ENCODE assay signal across 22 cellular contexts in the genomic region with DNA sequence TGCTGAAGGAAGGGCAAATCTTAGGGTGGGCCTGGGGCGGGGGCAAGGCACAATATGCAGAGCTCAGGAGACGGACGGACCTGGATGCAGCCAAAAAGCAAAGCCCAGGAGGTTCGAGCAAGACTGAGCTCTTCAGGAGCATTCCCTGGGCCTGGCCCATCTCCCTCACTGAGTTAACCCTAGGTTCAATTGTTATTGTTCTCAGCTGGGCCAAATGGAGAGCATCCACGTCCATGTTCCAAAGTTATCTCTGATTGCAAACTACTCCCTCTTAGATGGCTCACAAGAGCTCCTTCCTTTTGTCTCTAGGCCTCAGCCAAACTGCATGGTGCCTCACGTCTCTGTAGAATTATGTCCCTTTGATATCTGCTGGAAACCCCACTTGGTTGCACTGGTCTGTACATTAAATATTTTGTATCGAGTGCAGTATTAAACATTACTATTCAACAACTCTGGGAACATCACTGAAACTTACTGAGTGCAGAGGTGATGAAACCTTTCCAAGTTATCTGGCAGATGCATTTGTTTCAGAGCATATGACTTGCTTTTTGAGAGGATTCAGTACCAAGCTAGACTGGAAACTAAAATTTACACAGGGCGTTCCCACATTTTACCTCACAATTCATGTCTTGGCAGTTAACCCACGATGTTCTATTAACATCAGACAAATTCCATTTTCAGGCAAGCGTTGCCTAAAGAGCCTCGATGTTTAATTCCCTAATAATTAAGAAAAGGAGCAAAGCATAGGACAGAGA. TPM values are rescaled to one million over a fixed set of nuclear protein-coding genes. Genes with fewer than 3 reads are reported as not detected.
DNase-seq lines count a peak whose midpoint lies in the region; ATAC-seq and TF ChIP-seq lines count a peak whose summit lies in the region.
"Had no signal": no experiment of that assay in that cellular context is flagged by ENCODE, and none has a peak within 500 bp of the region (broad histone marks: within the 10 kb centered on the region; RNA-seq: fewer than 3 reads in every experiment).

No MANE protein-coding gene starts in this region.

- CTCF ChIA-PET in Caco-2 (lab: Charles Lee) = no interaction called here

- H3K4me1 Mint-ChIP-seq in Caco-2 (ENCODE audit: low read depth, unreplicated experiment) (peaks cover 37% of the 10 kb centered on the region), osteocyte (ENCODE audit: unreplicated experiment) (peaks cover 9% of the 10 kb centered on the region)

- TF ChIP-seq POLR2A in esophagus squamous epithelium (IDR thresholded peaks at IDR 0.05) = no peak

- 42% methylated on average over 7 to 9 of the region's 11 CpGs for WGBS in esophagus squamous epithelium, 2 donors
- WGBS in right cardiac atrium = 53% methylated on average over 11 of the region's 11 CpGs

- no TSS peak for BruUV-seq in Caco-2 (replicated peaks; lab: Mats Ljungman, UMichigan)

- H3K9me3 Mint-ChIP-seq in Caco-2 (ENCODE audit: unreplicated experiment) (peaks cover 6% of the 10 kb centered on the region), osteocyte (ENCODE audit: unreplicated experiment) (peaks cover 3% of the 10 kb centered on the region)
- H3K9me3 Mint-ChIP-seq: endodermal cell had no signal

- H3K9ac ChIP-seq in subcutaneous abdominal adipose tissue (ENCODE audit: low read length in 5 of 5) = no peak overlapping the region

- H3K27me3 Mint-ChIP-seq in Caco-2 (ENCODE audit: insufficient read depth, unreplicated experiment) (no peaks in the 10 kb centered on the region), osteocyte (ENCODE audit: unreplicated experiment) (no peaks in the 10 kb centered on the region)
- H3K27me3 Mint-ChIP-seq: activated naive CD4-positive, alpha-beta T cell treated with anti-CD3 and anti-CD28 coated beads, Interleukin-2, amount 10 ng/mL, durations not matched to agents 7 days and 5 days had no signal

- peaks cover 11% of the 10 kb centered on the region for H3K9me3 ChIP-seq in Caco-2
- H3K9me3 ChIP-seq in esophagus squamous epithelium = peaks cover 0 to 7% (median 0%) of the 10 kb centered on the region in 3 donors
- no peaks in the 10 kb centered on the region for H3K9me3 ChIP-seq in right cardiac atrium (ENCODE audit: control insufficient read depth, low read length)
- peaks cover 0 to 3% (median 0%) of the 10 kb centered on the region in 5 donors for H3K9me3 ChIP-seq in subcutaneous abdominal adipose tissue (ENCODE audit: control insufficient read depth in 5 of 5, low read length in 5 of 5)

- H3K4me1 ChIP-seq in Caco-2 (peaks cover 40% of the 10 kb centered on the region), esophagus squamous epithelium (peaks cover 11 to 63% (median 23%) of the 10 kb centered on the region in 3 donors), right cardiac atrium (ENCODE audit: control insufficient read depth, insufficient read depth, low read length) (peaks cover 17% of the 10 kb centered on the region), subcutaneous abdominal adipose tissue (ENCODE audit: control insufficient read depth in 5 of 5, insufficient read depth in 5 of 5, low read length in 5 of 5) (peaks cover 4 to 43% (median 30%) of the 10 kb centered on the region in 5 donors)

- H3K36me3 ChIP-seq in Caco-2 (ENCODE audit: control insufficient read depth, insufficient read depth, low read length) (no peaks in the 10 kb centered on the region; the same call in 1 of the 2 replicates), esophagus squamous epithelium (no peaks in the 10 kb centered on the region), subcutaneous abdominal adipose tissue (ENCODE audit: control insufficient read depth in 5 of 5, insufficient read depth in 5 of 5, low read length in 5 of 5) (no peaks in the 10 kb centered on the region)

- H3K27me3 ChIP-seq in Caco-2 (replicated peaks; ENCODE audit: control insufficient read depth, insufficient read depth, low read length) = no peaks in the 10 kb centered on the region
- no peaks in the 10 kb centered on the region for H3K27me3 ChIP-seq in esophagus squamous epithelium
- no peaks in the 10 kb centered on the region for H3K27me3 ChIP-seq in right cardiac atrium (ENCODE audit: control insufficient read depth, insufficient read depth)
- no peaks in the 10 kb centered on the region for H3K27me3 ChIP-seq in subcutaneous abdominal adipose tissue (ENCODE audit: control insufficient read depth in 5 of 5, insufficient read depth in 4 of 5, low read length in 5 of 5)

- H3K36me3 Mint-ChIP-seq in Caco-2 (ENCODE audit: insufficient read depth, unreplicated experiment) (peaks cover 26% of the 10 kb centered on the region), osteocyte (ENCODE audit: unreplicated experiment) (no peaks in the 10 kb centered on the region)

- H3K27ac Mint-ChIP-seq in Caco-2 (ENCODE audit: unreplicated experiment) = peak overlapping the region; percentile 37
- no peak overlapping the region for H3K27ac Mint-ChIP-seq in osteocyte (ENCODE audit: unreplicated experiment)
- H3K27ac Mint-ChIP-seq: activated CD8-positive, alpha-beta T cell treated with anti-CD3 and anti-CD28 coated beads, Interleukin-2, amount 10 ng/mL, durations not matched to agents 7 days and 5 days; activated naive CD4-positive, alpha-beta T cell treated with anti-CD3 and anti-CD28 coated beads, Interleukin-2, amount 10 ng/mL, durations not matched to agents 7 days and 5 days; endodermal cell had no signal

- intact Hi-C loops in Caco-2 (cut with micrococcal nuclease; ENCODE audit: unreplicated experiment) = no loop called here
- intact Hi-C loops in esophagus squamous epithelium (cut with DNase I) = no loop called here
- intact Hi-C loops in right cardiac atrium (cut with DNase I) = no loop called here
- intact Hi-C loops in posterior cingulate gyrus (cut with DNase I) = no loop called here

- H3K27ac ChIP-seq in esophagus squamous epithelium (peak overlapping the region; percentile 47 to 74 (median 69)), right cardiac atrium (ENCODE audit: low read length) (no peak overlapping the region), subcutaneous abdominal adipose tissue (ENCODE audit: low read depth, low read length) (peak overlapping the region; percentile 20)

- H3K4me3 ChIP-seq in Caco-2 (ENCODE audit: low read depth, low read length) = no peak overlapping the region
- H3K4me3 ChIP-seq in esophagus squamous epithelium = no peak overlapping the region
- H3K4me3 ChIP-seq in right cardiac atrium (ENCODE audit: low read length) = no peak overlapping the region
- no peak overlapping the region for H3K4me3 ChIP-seq in subcutaneous abdominal adipose tissue (ENCODE audit: low read depth in 1 of 5, low read length in 5 of 5)
- H3K4me3 ChIP-seq: skin epidermis had no signal

- no peak for DNase-seq in Caco-2
- DNase-seq in esophagus squamous epithelium (lab: John Stamatoyannopoulos, UW) = no peak
- DNase-seq in right cardiac atrium = peak in 1 of 3 donors; percentile 70
- DNase-seq in globus pallidus (ENCODE audit: low spot score) = no peak
- no peak for DNase-seq in osteocyte (ENCODE audit: extremely low spot score, unreplicated experiment)
- DNase-seq in posterior cingulate gyrus = no peak
- DNase-seq: ACHN; activated CD4-positive, CD25-positive, alpha-beta regulatory T cell; activated CD8-positive, alpha-beta T cell treated with anti-CD3 and anti-CD28 coated beads, Interleukin-2, amount 10 ng/mL, durations not matched to agents 7 days and 5 days; activated naive CD4-positive, alpha-beta T cell treated with anti-CD3 and anti-CD28 coated beads, Interleukin-2, amount 10 ng/mL, durations not matched to agents 7 days and 5 days; activated T-cell treated with anti-CD3 and anti-CD28 coated beads, Interleukin-2, amount 50 U/mL, for 1 hour; C1 segment of cervical spinal cord; foreskin melanocyte; kidney; NCI-H1092 treated with DMSO at 0.1 percent for 48 hours; NCI-H2107; stimulated activated CD4-positive, alpha-beta T cell treated with anti-CD3 and anti-CD28 coated beads, Interleukin-2, amount 100 ng/mL, for 48 hours; stimulated activated naive CD4-positive, alpha-beta T cell treated with Interleukin-2 at 50 U/mL for 16 hours had no signal

- TF ChIP-seq CTCF in Caco-2 (IDR thresholded peaks at IDR 0.05; ENCODE audit: insufficient read depth in 1 of 2, low read depth in 1 of 2, low read length in 1 of 2, severe bottlenecking in 1 of 2, unreplicated experiment in 1 of 2) = no peak
- TF ChIP-seq CTCF in esophagus squamous epithelium (IDR thresholded peaks at IDR 0.05) = no peak
- TF ChIP-seq CTCF in osteocyte (IDR thresholded peaks at IDR 0.05) = no peak

- no peak overlapping the region for H3K4me3 Mint-ChIP-seq in Caco-2 (ENCODE audit: unreplicated experiment)
- no peak overlapping the region for H3K4me3 Mint-ChIP-seq in osteocyte (ENCODE audit: unreplicated experiment)
- H3K4me3 Mint-ChIP-seq: activated CD8-positive, alpha-beta T cell treated with anti-CD3 and anti-CD28 coated beads, Interleukin-2, amount 10 ng/mL, durations not matched to agents 7 days and 5 days; activated naive CD4-positive, alpha-beta T cell treated with anti-CD3 and anti-CD28 coated beads, Interleukin-2, amount 10 ng/mL, durations not matched to agents 7 days and 5 days; endodermal cell had no signal

- POLR2A ChIA-PET in Caco-2 (lab: Charles Lee) = no interaction called here

- ATAC-seq in right cardiac atrium (peak; percentile 54 to 55), GM18868 (IDR thresholded peaks at IDR 0.05; ENCODE audit: unreplicated experiment) (no peak)
- ATAC-seq: activated CD8-positive, alpha-beta T cell treated with anti-CD3 and anti-CD28 coated beads, Interleukin-2, amount 10 ng/mL, durations not matched to agents 7 days and 5 days had no signal

RNA-seq across cellular contexts. Expression of gene DOCK9, which starts 38.1 kb away (rescaled TPM):
- total RNA-seq in Caco-2 (2022) = 219 and 260 TPM in 2 replicates
- total RNA-seq in esophagus squamous epithelium = 100 to 1,000 TPM in 3 of 4 donors, 10 to 100 TPM in 1; 94.7 to 240 (median 150) TPM
- 10 to 100 TPM; 39.4 to 59.7 (median 57.2) TPM for total RNA-seq in right cardiac atrium
- polyA plus RNA-seq in right cardiac atrium = 26.8 TPM
- total RNA-seq in osteocyte = 23.9 and 24.1 TPM in 2 replicates
